In the genomic region with DNA sequence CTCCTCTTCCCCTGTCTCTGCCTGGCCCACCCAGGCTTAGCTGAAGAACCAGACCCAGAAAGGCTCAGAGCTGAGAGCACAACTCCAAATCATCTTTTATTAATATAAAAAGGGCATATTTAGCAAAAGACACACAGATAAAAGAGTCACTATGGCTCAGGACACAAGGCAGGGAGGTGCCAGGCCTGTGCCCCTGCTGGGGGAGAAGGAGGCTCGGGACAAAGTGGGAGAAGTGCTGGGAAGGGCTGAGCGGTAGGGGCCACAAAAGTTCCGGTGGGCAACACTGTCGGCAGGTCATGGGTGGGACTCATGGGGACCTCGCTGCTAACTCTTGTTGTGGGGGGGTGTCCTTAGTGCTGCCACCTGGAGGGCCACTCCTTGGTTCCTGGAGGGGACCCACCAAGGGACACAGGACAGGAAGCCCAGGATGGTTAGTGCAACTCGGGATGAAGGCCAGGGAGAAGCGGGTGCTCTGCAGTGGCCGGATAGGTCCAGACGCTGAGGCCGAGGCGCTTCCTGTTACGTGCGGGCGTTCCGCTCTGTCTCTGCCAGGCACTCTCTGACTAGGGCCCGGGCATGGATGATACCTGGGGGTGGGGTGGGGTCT, we compare ENCODE assay signal across 9 cellular contexts. TPM values are rescaled to one million over a fixed set of nuclear protein-coding genes. Genes with fewer than 3 reads are reported as not detected.
DNase-seq lines count a peak whose midpoint lies in the region; ATAC-seq and TF ChIP-seq lines count a peak whose summit lies in the region.
"Had no signal": no experiment of that assay in that cellular context is flagged by ENCODE, and none has a peak within 500 bp of the region (broad histone marks: within the 10 kb centered on the region; RNA-seq: fewer than 3 reads in every experiment).

No MANE protein-coding gene starts in this region.

- ATAC-seq in HG02938 (IDR thresholded peaks at IDR 0.05; ENCODE audit: unreplicated experiment) (no peak), GM18907 (IDR thresholded peaks at IDR 0.05; ENCODE audit: unreplicated experiment) (no peak)

- no peak overlapping the region for H3K4me3 ChIP-seq in mesendoderm (ENCODE audit: low read length)
- peak overlapping the region in 2 of 4 donors; percentile 79 to 91 for H3K4me3 ChIP-seq in tibial nerve

- H3K36me3 Mint-ChIP-seq in activated naive CD4-positive, alpha-beta T cell treated with anti-CD3 and anti-CD28 coated beads for 36 hours (ENCODE audit: low read depth): peaks cover 15% of the 10 kb centered on the region

- no peaks in the 10 kb centered on the region for H3K9me3 Mint-ChIP-seq in activated naive CD4-positive, alpha-beta T cell treated with anti-CD3 and anti-CD28 coated beads for 36 hours

- no CpG with 5 or more reads among the region's 16 CpGs for WGBS in mesendoderm (ENCODE audit: extremely low coverage, insufficient coverage, low lambda C conversion rate)
- WGBS in tibial nerve, 2 donors: 68 to 87% methylated on average over 16 of the region's 16 CpGs

- H3K56ac ChIP-seq in mesendoderm (ENCODE audit: low read length): peak overlapping the region; percentile 56

- no peak for TF ChIP-seq POLR2A in tibial nerve (IDR thresholded peaks at IDR 0.05)

- no peak overlapping the region for H4K8ac ChIP-seq in mesendoderm (ENCODE audit: low read depth, low read length)

- peaks cover 13% of the 10 kb centered on the region for H3K79me1 ChIP-seq in mesendoderm (ENCODE audit: low read length)

- H3K23ac ChIP-seq in mesendoderm (ENCODE audit: low read length): no peak overlapping the region

- no peak overlapping the region for H2BK15ac ChIP-seq in mesendoderm (replicated peaks; ENCODE audit: low read depth)

- peak overlapping the region; percentile 88 for H3K27ac ChIP-seq in angular gyrus (ENCODE audit: low read depth, low read length)
- no peak overlapping the region for H3K27ac ChIP-seq in mesendoderm (ENCODE audit: low read depth, low read length)
- H3K27ac ChIP-seq in tibial nerve: peak overlapping the region; percentile 98 to 100 (median 99)

- intact Hi-C loops in activated naive CD4-positive, alpha-beta T cell treated with anti-CD3 and anti-CD28 coated beads for 36 hours (cut with micrococcal nuclease): loop anchor here (1.0 to 10.0 kb wide), 12 partner anchors 19 to 528 kb away; a partner anchor contains a TSS

- no peaks in the 10 kb centered on the region for H3K27me3 Mint-ChIP-seq in activated naive CD4-positive, alpha-beta T cell treated with anti-CD3 and anti-CD28 coated beads for 36 hours (ENCODE audit: low read depth)

- peak in 1 of 5 experiments; percentile 7 for TF ChIP-seq CTCF in tibial nerve (IDR thresholded peaks at IDR 0.05)

- peak overlapping the region; percentile 85 for H3K9ac ChIP-seq in mesendoderm (ENCODE audit: low read length)

- no peak overlapping the region for H3K4me2 ChIP-seq in mesendoderm (ENCODE audit: low read length)

- DNase-seq in activated naive CD4-positive, alpha-beta T cell treated with anti-CD3 and anti-CD28 coated beads for 36 hours: no peak
- no peak for DNase-seq in activated naive CD4-positive, alpha-beta T cell treated with anti-CD3 and anti-CD28 coated beads, Interleukin-2, amount 50 U/mL, for 16 hours
- no peak for DNase-seq in mesendoderm
- DNase-seq in tibial nerve (ENCODE audit: low spot score in 2 of 2): no peak
- DNase-seq in retina: no peak

- no peak for TF ChIP-seq EP300 in tibial nerve (IDR thresholded peaks at IDR 0.05)

- H4K5ac ChIP-seq in mesendoderm (ENCODE audit: low read length): no peak overlapping the region

- no peak overlapping the region for H3K4ac ChIP-seq in mesendoderm (ENCODE audit: low read depth, low read length)

- H3K4me3 Mint-ChIP-seq in activated naive CD4-positive, alpha-beta T cell treated with anti-CD3 and anti-CD28 coated beads for 36 hours: peak overlapping the region; percentile 90

- no peaks in the 10 kb centered on the region for H3K79me2 ChIP-seq in mesendoderm (ENCODE audit: control insufficient read depth, insufficient read depth, low read length)

- no peak overlapping the region for H2BK5ac ChIP-seq in mesendoderm (ENCODE audit: low read length)

- H3K4me1 ChIP-seq in mesendoderm (ENCODE audit: control insufficient read depth, low read depth, low read length) (peaks cover 10% of the 10 kb centered on the region), tibial nerve (peaks cover 0 to 56% (median 31%) of the 10 kb centered on the region in 4 donors)

- H2BK120ac ChIP-seq in mesendoderm (ENCODE audit: low read depth, low read length): no peak overlapping the region

- H2AK5ac ChIP-seq in mesendoderm (ENCODE audit: low read length): no peak overlapping the region

- no peaks in the 10 kb centered on the region for H3K9me3 ChIP-seq in tibial nerve

- CTCF ChIA-PET in activated naive CD4-positive, alpha-beta T cell treated with anti-CD3 and anti-CD28 coated beads for 36 hours (lab: Charles Lee): interaction anchor here (1.0 to 1.8 kb wide), 6 partner anchors 19 to 105 kb away, joined by 3 to 7 read pairs (median 6); a partner anchor contains a TSS

- H3K36me3 ChIP-seq in mesendoderm (ENCODE audit: control insufficient read depth, insufficient read depth, low read length) (no peaks in the 10 kb centered on the region), tibial nerve (peaks cover 0 to 13% (median 10%) of the 10 kb centered on the region in 3 donors)

- H3K18ac ChIP-seq in mesendoderm (ENCODE audit: low read length): no peak overlapping the region

- H3K27me3 ChIP-seq in mesendoderm (ENCODE audit: insufficient read depth, low read length, poor library complexity) (no peaks in the 10 kb centered on the region), tibial nerve (no peaks in the 10 kb centered on the region)

- peaks cover 41% of the 10 kb centered on the region for H3K4me1 Mint-ChIP-seq in activated naive CD4-positive, alpha-beta T cell treated with anti-CD3 and anti-CD28 coated beads for 36 hours (ENCODE audit: low read depth)

- peak overlapping the region; percentile 97 for H3K27ac Mint-ChIP-seq in activated naive CD4-positive, alpha-beta T cell treated with anti-CD3 and anti-CD28 coated beads for 36 hours

RNA-seq across cellular contexts. Expression of a gene that starts 1.4 kb away (rescaled TPM):
- 100 to 1,000 TPM; 112 to 127 TPM for total RNA-seq in activated naive CD4-positive, alpha-beta T cell treated with anti-CD3 and anti-CD28 coated beads for 36 hours
- polyA plus RNA-seq in mesendoderm (2013, experiment 1 of 2): 26.1 TPM
- 26.5 TPM for polyA plus RNA-seq in mesendoderm (2013, experiment 2 of 2)
- total RNA-seq in tibial nerve: 10 to 100 TPM; 22.8 to 69.6 (median 38.6) TPM

RNA-seq across cellular contexts. Expression of a gene that starts 1.4 kb away (rescaled TPM):
- total RNA-seq in activated naive CD4-positive, alpha-beta T cell treated with anti-CD3 and anti-CD28 coated beads for 36 hours: 10 to 100 TPM; 53.7 to 55.1 TPM
- 46.8 TPM for polyA plus RNA-seq in mesendoderm (2013, experiment 1 of 2)
- polyA plus RNA-seq in mesendoderm (2013, experiment 2 of 2): 48.6 TPM
- 10 to 100 TPM; 75.4 to 90.8 (median 80.6) TPM for total RNA-seq in tibial nerve

RNA-seq across cellular contexts. Expression of a gene that starts 16.7 kb away (rescaled TPM):
- not detected for total RNA-seq in activated naive CD4-positive, alpha-beta T cell treated with anti-CD3 and anti-CD28 coated beads for 36 hours
- polyA plus RNA-seq in mesendoderm (2013, experiment 1 of 2): not detected
- polyA plus RNA-seq in mesendoderm (2013, experiment 2 of 2): not detected
- not detected for total RNA-seq in tibial nerve
- total RNA-seq: activated CD8-positive, alpha-beta memory T cell treated with anti-CD3 and anti-CD28 coated beads for 36 hours had no signal

RNA-seq across cellular contexts. Expression of a gene that starts 23.7 kb away (rescaled TPM):
- 100 to 1,000 TPM; 163 to 166 TPM for total RNA-seq in activated naive CD4-positive, alpha-beta T cell treated with anti-CD3 and anti-CD28 coated beads for 36 hours
- 14.4 TPM for polyA plus RNA-seq in mesendoderm (2013, experiment 1 of 2)
- polyA plus RNA-seq in mesendoderm (2013, experiment 2 of 2): 14.2 TPM
- total RNA-seq in tibial nerve: 100 to 1,000 TPM in 2 of 4 donors, 10 to 100 TPM in 2; 88.2 to 117 (median 96.0) TPM

RNA-seq across cellular contexts. Expression of a gene that starts 37.5 kb away (rescaled TPM):
- total RNA-seq in activated naive CD4-positive, alpha-beta T cell treated with anti-CD3 and anti-CD28 coated beads for 36 hours: 10 to 100 TPM; 52.6 to 56.1 TPM
- 27.8 TPM for polyA plus RNA-seq in mesendoderm (2013, experiment 1 of 2)
- 25.7 TPM for polyA plus RNA-seq in mesendoderm (2013, experiment 2 of 2)
- 100 to 1,000 TPM in 2 of 4 donors, 10 to 100 TPM in 2; 49.2 to 184 (median 96.6) TPM for total RNA-seq in tibial nerve
